Comparison of ENCODE assay signal across 8 cellular contexts in the genomic region with DNA sequence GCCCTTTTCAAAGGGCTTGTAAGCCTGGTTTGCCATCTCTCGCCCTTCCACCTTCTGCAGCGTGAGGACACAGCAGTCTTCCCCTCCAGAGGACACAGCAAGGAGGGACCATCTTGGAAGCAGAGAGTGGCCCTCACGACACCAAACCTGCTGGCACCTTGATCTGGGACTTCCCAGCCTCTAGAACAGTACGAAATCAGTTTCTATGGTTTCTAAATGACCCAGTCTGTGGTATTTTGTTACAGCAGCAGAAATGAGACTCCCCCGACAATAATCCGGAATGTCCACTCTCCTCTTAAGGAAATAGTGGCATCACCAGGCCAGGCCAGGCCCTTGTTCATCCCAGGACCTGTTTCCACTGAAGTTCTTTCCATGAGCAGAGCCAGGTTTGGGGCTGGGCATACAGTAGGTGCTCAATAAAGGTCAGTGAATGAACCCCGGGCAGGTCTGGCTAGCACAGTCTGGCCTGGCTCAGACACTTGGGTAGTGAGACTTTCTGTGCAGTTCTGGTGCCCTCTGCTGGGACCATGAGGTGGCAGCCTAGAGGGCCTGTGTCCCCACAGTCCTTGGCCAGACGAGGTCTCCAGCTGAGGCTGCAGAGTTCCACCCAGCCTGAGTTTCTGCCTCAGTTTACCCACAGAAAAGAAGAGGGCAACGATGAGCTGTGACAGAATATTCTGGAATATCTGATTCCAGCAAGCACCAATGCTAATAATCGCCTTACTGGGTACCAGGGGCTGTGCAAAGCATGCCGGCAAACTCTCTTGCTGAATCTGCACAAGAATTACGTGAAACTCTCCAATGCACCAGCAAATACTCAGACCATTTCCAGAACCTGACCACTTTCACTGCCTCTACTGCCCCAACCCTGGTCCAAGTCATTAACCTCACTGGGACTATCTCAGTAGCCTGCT. TPM values are rescaled to one million over a fixed set of nuclear protein-coding genes. Genes with fewer than 3 reads are reported as not detected.
A peak's percentile ranks its signal among the peaks of the same experiment; 100 is the strongest.
DNase-seq lines count a peak whose midpoint lies in the region; ATAC-seq, FAIRE-seq and TF ChIP-seq lines count a peak whose summit lies in the region.

No MANE protein-coding gene starts in this region.

- no peak overlapping the region for H3K27ac ChIP-seq in foreskin keratinocyte
- peak overlapping the region; percentile 42 for H3K27ac ChIP-seq in osteoblast (ENCODE audit: low read depth, low read length)
- H3K27ac ChIP-seq in tibial nerve: peak overlapping the region in 3 of 4 donors; percentile 25 to 47 (median 44)

- TF ChIP-seq EP300 in tibial nerve (IDR thresholded peaks at IDR 0.05): no peak

- H3K36me3 Mint-ChIP-seq in activated T-helper 17 cell treated with anti-CD3 and anti-CD28 coated beads, Interleukin-2, amount 50 U/mL, for 72 hours (ENCODE audit: low read depth): no peaks in the 10 kb centered on the region

- H3K9me3 ChIP-seq in osteoblast (ENCODE audit: low read depth, low read length) (no peaks in the 10 kb centered on the region), tibial nerve (no peaks in the 10 kb centered on the region)

- 69 to 70% methylated on average over 12 of the region's 12 CpGs for WGBS in tibial nerve, 2 donors

- H3K4me3 ChIP-seq in AG10803 (ENCODE audit: low read length) (no peak overlapping the region), osteoblast (ENCODE audit: insufficient read depth, low read length) (no peak overlapping the region), tibial nerve (no peak overlapping the region)

- peaks cover 2% of the 10 kb centered on the region for H3K4me1 Mint-ChIP-seq in activated T-helper 17 cell treated with anti-CD3 and anti-CD28 coated beads, Interleukin-2, amount 50 U/mL, for 72 hours

- no peak for FAIRE-seq in RCC 7860 (lab: Jason Lieb, UNC)

- DNase-seq in AG10803 (ENCODE audit: low read depth): peak; percentile 65
- DNase-seq in HuH-7 (ENCODE audit: low spot score): peak; percentile 89
- DNase-seq in RCC 7860 (ENCODE audit: low spot score): peak; percentile 43
- DNase-seq in foreskin keratinocyte: peak in 1 of 2 donors; percentile 42
- DNase-seq in osteoblast (ENCODE audit: insufficient read length, low spot score, missing footprints): peak; percentile 95
- peak; percentile 62 to 77 for DNase-seq in tibial nerve (ENCODE audit: low spot score in 2 of 2)

- no peaks in the 10 kb centered on the region for H3K9me3 Mint-ChIP-seq in activated T-helper 17 cell treated with anti-CD3 and anti-CD28 coated beads, Interleukin-2, amount 50 U/mL, for 72 hours

- H3K27ac Mint-ChIP-seq in activated T-helper 17 cell treated with anti-CD3 and anti-CD28 coated beads, Interleukin-2, amount 50 U/mL, for 72 hours: no peak overlapping the region

- H3K4me1 ChIP-seq in foreskin keratinocyte (peaks cover 2% of the 10 kb centered on the region), osteoblast (ENCODE audit: insufficient read depth, low read length) (peaks cover 15% of the 10 kb centered on the region), tibial nerve (peaks cover 0 to 32% (median 19%) of the 10 kb centered on the region in 4 donors)

- no peak overlapping the region for H2AFZ ChIP-seq in osteoblast (ENCODE audit: low read length)

- peaks cover 20% of the 10 kb centered on the region for H4K20me1 ChIP-seq in osteoblast (ENCODE audit: insufficient read depth, low read length)

- no peak overlapping the region for H3K4me3 Mint-ChIP-seq in activated T-helper 17 cell treated with anti-CD3 and anti-CD28 coated beads, Interleukin-2, amount 50 U/mL, for 72 hours

- no peak overlapping the region for H3K4me2 ChIP-seq in osteoblast (ENCODE audit: insufficient read depth, low read length)

- H3K27me3 ChIP-seq in foreskin keratinocyte (no peaks in the 10 kb centered on the region), osteoblast (ENCODE audit: insufficient read depth, low read length) (no peaks in the 10 kb centered on the region), tibial nerve (no peaks in the 10 kb centered on the region)

- H3K36me3 ChIP-seq in osteoblast (ENCODE audit: insufficient read depth, low read length) (peaks cover 10% of the 10 kb centered on the region), tibial nerve (peaks cover 0 to 8% (median 0%) of the 10 kb centered on the region in 3 donors)

- no peaks in the 10 kb centered on the region for H3K27me3 Mint-ChIP-seq in activated T-helper 17 cell treated with anti-CD3 and anti-CD28 coated beads, Interleukin-2, amount 50 U/mL, for 72 hours

- no peaks in the 10 kb centered on the region for H3K79me2 ChIP-seq in osteoblast (ENCODE audit: insufficient read depth, low read length)

- peak; percentile 66 for ATAC-seq in GM19025 (IDR thresholded peaks at IDR 0.05; ENCODE audit: low read depth, unreplicated experiment)
- ATAC-seq in activated T-helper 17 cell treated with anti-CD3 and anti-CD28 coated beads, Interleukin-2, amount 50 U/mL, for 72 hours (replicated peaks): peak; percentile 97
- ATAC-seq in foreskin keratinocyte: peak; percentile 75

- TF ChIP-seq POLR2A in tibial nerve (IDR thresholded peaks at IDR 0.05): no peak

- peak; percentile 96 for TF ChIP-seq CTCF in AG10803 (conservative IDR thresholded peaks at IDR 0.05; ENCODE audit: low read length)
- TF ChIP-seq CTCF in foreskin keratinocyte (conservative IDR thresholded peaks at IDR 0.05): peak; percentile 93
- TF ChIP-seq CTCF in osteoblast (IDR thresholded peaks at IDR 0.05; ENCODE audit: extremely low read depth, low read depth, low read length): peak; percentile 89
- peak; percentile 83 to 94 (median 88) for TF ChIP-seq CTCF in tibial nerve (IDR thresholded peaks at IDR 0.05)

RNA-seq across cellular contexts. Expression of a gene that starts 14.0 kb away (rescaled TPM):
- 10 to 100 TPM in 1 of 2 donors, 1 to 10 TPM in 1; 7.7 to 12.0 TPM for total RNA-seq in activated T-helper 17 cell treated with anti-CD3 and anti-CD28 coated beads, Interleukin-2, amount 50 U/mL, for 72 hours
- total RNA-seq in foreskin keratinocyte (10.0 and 11.0 TPM in 2 replicates), osteoblast (11.9 and 13.0 TPM in 2 replicates), tibial nerve (10 to 100 TPM in 1 of 4 donors, 1 to 10 TPM in 3; 4.2 to 11.4 (median 6.0) TPM)
- polyA plus RNA-seq in foreskin keratinocyte: 5.8 and 6.3 TPM in 2 replicates

RNA-seq across cellular contexts. Expression of a gene that starts 22.8 kb away (rescaled TPM):
- total RNA-seq in activated T-helper 17 cell treated with anti-CD3 and anti-CD28 coated beads, Interleukin-2, amount 50 U/mL, for 72 hours: 10 to 100 TPM; 24.9 to 28.6 TPM
- total RNA-seq in foreskin keratinocyte: 12.0 and 12.9 TPM in 2 replicates
- polyA plus RNA-seq in foreskin keratinocyte: 15.3 and 17.7 TPM in 2 replicates
- total RNA-seq in osteoblast: 6.5 and 8.3 TPM in 2 replicates
- 10 to 100 TPM in 3 of 4 donors, 1 to 10 TPM in 1; 7.2 to 19.8 (median 13.4) TPM for total RNA-seq in tibial nerve

RNA-seq across cellular contexts. Expression of a gene that starts 28.2 kb away (rescaled TPM):
- total RNA-seq in activated T-helper 17 cell treated with anti-CD3 and anti-CD28 coated beads, Interleukin-2, amount 50 U/mL, for 72 hours: 100 to 1,000 TPM; 112 to 160 TPM
- total RNA-seq in foreskin keratinocyte (226 and 246 TPM in 2 replicates), osteoblast (117 and 118 TPM in 2 replicates), tibial nerve (100 to 1,000 TPM; 197 to 338 (median 251) TPM)
- 301 and 340 TPM in 2 replicates for polyA plus RNA-seq in foreskin keratinocyte

RNA-seq across cellular contexts. Expression of a gene that starts 56.3 kb away (rescaled TPM):
- 10 to 100 TPM; 10.5 to 17.0 TPM for total RNA-seq in activated T-helper 17 cell treated with anti-CD3 and anti-CD28 coated beads, Interleukin-2, amount 50 U/mL, for 72 hours
- total RNA-seq in foreskin keratinocyte: 49.3 and 59.0 TPM in 2 replicates
- 47.0 and 56.0 TPM in 2 replicates for polyA plus RNA-seq in foreskin keratinocyte
- total RNA-seq in osteoblast: 19.2 and 20.6 TPM in 2 replicates
- 10 to 100 TPM; 24.5 to 28.4 (median 25.8) TPM for total RNA-seq in tibial nerve
